15 cellular contexts compared by ENCODE assay signal in genomic region chr16:78177218-78177617, GRCh38.
A peak's percentile ranks its signal among the peaks of the same experiment; 100 is the strongest.
DNase-seq lines count a peak whose midpoint lies in the region; ATAC-seq and TF ChIP-seq lines count a peak whose summit lies in the region.
"Had no signal": no experiment of that assay in that cellular context is flagged by ENCODE, and none has a peak within 500 bp of the region (broad histone marks: within the 10 kb centered on the region; RNA-seq: fewer than 3 reads in every experiment).

No MANE protein-coding gene starts in this region.

- H3K4me2 ChIP-seq in smooth muscle cell, result peak overlapping the region; percentile 50
- H3K4me2 ChIP-seq: BLaER1 had no signal

- H3K27me3 ChIP-seq in smooth muscle cell (ENCODE audit: low read depth) (no peaks in the 10 kb centered on the region), right lobe of liver (no peaks in the 10 kb centered on the region)
- H3K27me3 ChIP-seq: BLaER1 had no signal

- WGBS in smooth muscle cell (ENCODE audit: low lambda C conversion rate), result 53% methylated on average over 5 of the region's 5 CpGs
- WGBS in right lobe of liver (ENCODE audit: insufficient coverage, low coverage, low lambda C conversion rate, missing lambda C conversion rate), result 97% methylated on average over 5 of the region's 5 CpGs

- H3K4me3 ChIP-seq in smooth muscle cell (no peak overlapping the region), right lobe of liver (no peak overlapping the region)
- H3K4me3 ChIP-seq: BLaER1 had no signal

- H3K36me3 Mint-ChIP-seq in activated naive CD8-positive, alpha-beta T cell treated with anti-CD3 and anti-CD28 coated beads, Interleukin-2, amount 50 U/mL, for 24 hours (ENCODE audit: low read depth), result peaks cover 4% of the 10 kb centered on the region
- H3K36me3 Mint-ChIP-seq in activated naive CD8-positive, alpha-beta T cell treated with anti-CD3 and anti-CD28 coated beads for 36 hours, result peaks cover 17% of the 10 kb centered on the region
- H3K36me3 Mint-ChIP-seq in immature natural killer cell, result peaks cover 3 to 16% (median 8%) of the 10 kb centered on the region in 3 donors
- H3K36me3 Mint-ChIP-seq: CD14-positive monocyte had no signal

- H3K9me3 ChIP-seq in smooth muscle cell (replicated peaks; ENCODE audit: low read depth), result no peaks in the 10 kb centered on the region
- H3K9me3 ChIP-seq in right lobe of liver, result no peaks in the 10 kb centered on the region
- H3K9me3 ChIP-seq: BLaER1 had no signal

- no peak overlapping the region for H3K9ac ChIP-seq in smooth muscle cell (ENCODE audit: low read depth)
- H3K9ac ChIP-seq: BLaER1 had no signal

- no peak overlapping the region for H3K27ac ChIP-seq in smooth muscle cell (ENCODE audit: low read depth)
- H3K27ac ChIP-seq in right lobe of liver, result no peak overlapping the region
- H3K27ac ChIP-seq: BLaER1 had no signal

- H3K36me3 ChIP-seq in smooth muscle cell (ENCODE audit: low read depth), result no peaks in the 10 kb centered on the region
- no peaks in the 10 kb centered on the region for H3K36me3 ChIP-seq in right lobe of liver

- no peak overlapping the region for H3K4me3 Mint-ChIP-seq in activated naive CD8-positive, alpha-beta T cell treated with anti-CD3 and anti-CD28 coated beads, Interleukin-2, amount 50 U/mL, for 24 hours
- H3K4me3 Mint-ChIP-seq in activated naive CD8-positive, alpha-beta T cell treated with anti-CD3 and anti-CD28 coated beads for 36 hours, result no peak overlapping the region
- no peak overlapping the region for H3K4me3 Mint-ChIP-seq in immature natural killer cell
- H3K4me3 Mint-ChIP-seq: CD14-positive monocyte; CD4-positive, alpha-beta memory T cell; H9 had no signal

- peaks cover 2% of the 10 kb centered on the region for H3K4me1 Mint-ChIP-seq in activated naive CD8-positive, alpha-beta T cell treated with anti-CD3 and anti-CD28 coated beads, Interleukin-2, amount 50 U/mL, for 24 hours
- no peaks in the 10 kb centered on the region for H3K4me1 Mint-ChIP-seq in activated naive CD8-positive, alpha-beta T cell treated with anti-CD3 and anti-CD28 coated beads for 36 hours
- H3K4me1 Mint-ChIP-seq in immature natural killer cell, result peaks cover 11 to 29% of the 10 kb centered on the region in 2 donors
- H3K4me1 Mint-ChIP-seq: CD14-positive monocyte; CD4-positive, alpha-beta memory T cell; H9 had no signal

- no peaks in the 10 kb centered on the region for H3K79me2 ChIP-seq in smooth muscle cell (ENCODE audit: low read depth)

- no peaks in the 10 kb centered on the region for H3K27me3 Mint-ChIP-seq in activated naive CD8-positive, alpha-beta T cell treated with anti-CD3 and anti-CD28 coated beads, Interleukin-2, amount 50 U/mL, for 24 hours
- H3K27me3 Mint-ChIP-seq in activated naive CD8-positive, alpha-beta T cell treated with anti-CD3 and anti-CD28 coated beads for 36 hours, result no peaks in the 10 kb centered on the region
- H3K27me3 Mint-ChIP-seq in immature natural killer cell (ENCODE audit: low read depth in 3 of 3), result peaks cover 0 to 3% (median 0%) of the 10 kb centered on the region in 3 donors
- H3K27me3 Mint-ChIP-seq: CD4-positive, alpha-beta memory T cell had no signal

- no peak for TF ChIP-seq POLR2A in right lobe of liver (IDR thresholded peaks at IDR 0.05)

- intact Hi-C loops in right lobe of liver (cut with DNase I), result no loop called here

- H4K20me1 ChIP-seq in smooth muscle cell (ENCODE audit: low read depth), result no peaks in the 10 kb centered on the region
- H4K20me1 ChIP-seq: BLaER1 had no signal

- H3K9me3 Mint-ChIP-seq in activated naive CD8-positive, alpha-beta T cell treated with anti-CD3 and anti-CD28 coated beads, Interleukin-2, amount 50 U/mL, for 24 hours, result no peaks in the 10 kb centered on the region
- H3K9me3 Mint-ChIP-seq in activated naive CD8-positive, alpha-beta T cell treated with anti-CD3 and anti-CD28 coated beads for 36 hours, result no peaks in the 10 kb centered on the region
- no peaks in the 10 kb centered on the region for H3K9me3 Mint-ChIP-seq in immature natural killer cell
- H3K9me3 Mint-ChIP-seq: H9 had no signal

- no peak for TF ChIP-seq CTCF in smooth muscle cell (IDR thresholded peaks at IDR 0.05; ENCODE audit: borderline replicate concordance, insufficient read depth, poor library complexity, severe bottlenecking)
- no peak for TF ChIP-seq CTCF in right lobe of liver (IDR thresholded peaks at IDR 0.05)

- H2AFZ ChIP-seq in smooth muscle cell (ENCODE audit: low read depth), result peak overlapping the region; percentile 91

- H3K27ac Mint-ChIP-seq in activated naive CD8-positive, alpha-beta T cell treated with anti-CD3 and anti-CD28 coated beads, Interleukin-2, amount 50 U/mL, for 24 hours, result no peak overlapping the region
- no peak overlapping the region for H3K27ac Mint-ChIP-seq in activated naive CD8-positive, alpha-beta T cell treated with anti-CD3 and anti-CD28 coated beads for 36 hours
- peak overlapping the region in 4 of 6 donors; percentile 28 to 86 (median 58) for H3K27ac Mint-ChIP-seq in immature natural killer cell
- H3K27ac Mint-ChIP-seq: CD14-positive monocyte had no signal

- ATAC-seq in activated naive CD8-positive, alpha-beta T cell treated with anti-CD3 and anti-CD28 coated beads, Interleukin-2, amount 50 U/mL, for 24 hours, result peak; percentile 61
- ATAC-seq in right lobe of liver (no peak), SK-N-SH treated with all-trans-retinoic acid at 6 μM for 48 hours (no peak)

- peaks cover 7% of the 10 kb centered on the region for H3K4me1 ChIP-seq in smooth muscle cell (ENCODE audit: low read depth)
- no peaks in the 10 kb centered on the region for H3K4me1 ChIP-seq in right lobe of liver
- H3K4me1 ChIP-seq: BLaER1 had no signal

- peaks cover 6% of the 10 kb centered on the region for H3F3A ChIP-seq in smooth muscle cell (ENCODE audit: low read depth)

- DNase-seq in activated naive CD8-positive, alpha-beta T cell treated with anti-CD3 and anti-CD28 coated beads, Interleukin-2, amount 50 U/mL, for 24 hours, result no peak
- no peak for DNase-seq in activated naive CD8-positive, alpha-beta T cell treated with anti-CD3 and anti-CD28 coated beads for 36 hours
- DNase-seq in immature natural killer cell, result no peak
- DNase-seq in smooth muscle cell (lab: John Stamatoyannopoulos, UW; ENCODE audit: unreplicated experiment), result no peak
- no peak for DNase-seq in SIG-M5 treated with dmso at 0.1 percent for 504 hours (lab: John Stamatoyannopoulos, UW; ENCODE audit: unreplicated experiment)
- no peak for DNase-seq in right lobe of liver
- DNase-seq: 8988T; CD4-positive, alpha-beta memory T cell; DMS153; DMS79; GDM1; H9 had no signal

TF ChIP-seq in SK-N-SH treated with all-trans-retinoic acid at 6 μM for 48 hours, 23 proteins besides CTCF, POLR2A, EP300 and RAD21:
- TF ChIP-seq PATZ1 (CRISPR knock-in tag; IDR thresholded peaks at IDR 0.05; ENCODE audit: borderline replicate concordance) (no peak), ISL1 (CRISPR knock-in tag; IDR thresholded peaks at IDR 0.05) (no peak), ZNF8 (CRISPR knock-in tag; IDR thresholded peaks at IDR 0.05) (no peak)

Comparison
In these comparisons a context has a peak if more than half of its experiments do, and no peak if none do; other contexts are left out.
1. H3K27ac Mint-ChIP-seq: peak in immature natural killer cell (4 of 6); none in activated naive CD8-positive, alpha-beta T cell treated with anti-CD3 and anti-CD28 coated beads, Interleukin-2, amount 50 U/mL, for 24 hours (single experiment) and activated naive CD8-positive, alpha-beta T cell treated with anti-CD3 and anti-CD28 coated beads for 36 hours (single experiment).